ENCODE assay signal across 8 cellular contexts in genomic region chr19:5292843-5293606, GRCh38. TPM values are rescaled to one million over a fixed set of nuclear protein-coding genes. Genes with fewer than 3 reads are reported as not detected.
DNase-seq lines count a peak whose midpoint lies in the region; TF ChIP-seq lines count a peak whose summit lies in the region.

No MANE protein-coding gene starts in this region.

- H3K9ac ChIP-seq in MM.1S (ENCODE audit: low read length) = no peak overlapping the region

- no peaks in the 10 kb centered on the region for H3K36me3 Mint-ChIP-seq in activated naive CD8-positive, alpha-beta T cell

- TF ChIP-seq POLR2A in GM15510 (IDR thresholded peaks at IDR 0.05; ENCODE audit: borderline replicate concordance, extremely low read depth, insufficient read length) (peak; percentile 25), ovary (IDR thresholded peaks at IDR 0.05) (peak; percentile 66)

- peaks cover 14% of the 10 kb centered on the region for H3K4me1 Mint-ChIP-seq in activated naive CD8-positive, alpha-beta T cell (ENCODE audit: low read depth)

- peak overlapping the region; percentile 70 for H3K4me3 Mint-ChIP-seq in activated naive CD8-positive, alpha-beta T cell

- intact Hi-C loops in head of caudate nucleus (cut with DNase I) = no loop called here
- intact Hi-C loops in ovary (cut with DNase I) = no loop called here
- intact Hi-C loops in tibial artery (cut with DNase I; ENCODE audit: low total_unique reads) = no loop called here

- H3K4me1 ChIP-seq in ovary (ENCODE audit: insufficient read depth) (peaks cover 16% of the 10 kb centered on the region), tibial artery (peaks cover 0 to 60% (median 41%) of the 10 kb centered on the region in 4 donors), MM.1S (ENCODE audit: low read length) (peaks cover 7% of the 10 kb centered on the region; the same call in 1 of the 2 replicates)

- no peak overlapping the region for H3K4me2 ChIP-seq in MM.1S (ENCODE audit: low read depth, low read length)

- H3K27me3 Mint-ChIP-seq in activated naive CD8-positive, alpha-beta T cell = peaks cover 2% of the 10 kb centered on the region

- no peaks in the 10 kb centered on the region for H3K79me2 ChIP-seq in MM.1S (ENCODE audit: low read length)

- H3K36me3 ChIP-seq in ovary (no peaks in the 10 kb centered on the region), tibial artery (no peaks in the 10 kb centered on the region), MM.1S (replicated peaks; ENCODE audit: insufficient read depth, low read length) (no peaks in the 10 kb centered on the region)

- no peak overlapping the region for H3K27ac Mint-ChIP-seq in activated naive CD8-positive, alpha-beta T cell

- no peak overlapping the region for H2AFZ ChIP-seq in MM.1S (ENCODE audit: low read length)

- H4K20me1 ChIP-seq in MM.1S (ENCODE audit: insufficient read depth, low read length) = no peaks in the 10 kb centered on the region

- H3K4me3 ChIP-seq in ovary = peak overlapping the region; percentile 68
- peak overlapping the region; percentile 81 to 89 for H3K4me3 ChIP-seq in tibial artery
- H3K4me3 ChIP-seq in MM.1S (ENCODE audit: low read length) = no peak overlapping the region

- WGBS in ovary, 3 donors = 0% methylated on average over 24 to 67 of the region's 67 CpGs

- H3K9me2 ChIP-seq in MM.1S (replicated peaks; ENCODE audit: insufficient read depth, low read length) = no peaks in the 10 kb centered on the region

- H3F3A ChIP-seq in MM.1S (ENCODE audit: insufficient read depth, low read length) = no peaks in the 10 kb centered on the region

- TF ChIP-seq CTCF in ovary (IDR thresholded peaks at IDR 0.05) = no peak
- no peak for TF ChIP-seq CTCF in tibial artery (IDR thresholded peaks at IDR 0.05)
- TF ChIP-seq CTCF in MM.1S (IDR thresholded peaks at IDR 0.05; ENCODE audit: low read length) = no peak

- no peaks in the 10 kb centered on the region for H3K9me3 Mint-ChIP-seq in activated naive CD8-positive, alpha-beta T cell (ENCODE audit: low read depth)

- H3K27ac ChIP-seq in ovary = peak overlapping the region; percentile 85 to 92
- peak overlapping the region; percentile 82 for H3K27ac ChIP-seq in tibial artery
- H3K27ac ChIP-seq in MM.1S (ENCODE audit: low read length) = no peak overlapping the region

- H3K27me3 ChIP-seq in ovary (no peaks in the 10 kb centered on the region), tibial artery (no peaks in the 10 kb centered on the region), MM.1S (replicated peaks; ENCODE audit: insufficient read depth, low read length) (peaks cover 84% of the 10 kb centered on the region)

- DNase-seq in A172 (ENCODE audit: low spot score) (peak; percentile 58), head of caudate nucleus (peak; percentile 34 to 90 (median 78)), ovary (peak; percentile 78 to 86 (median 83)), tibial artery (peak; percentile 66 to 84), MM.1S (no peak)

- H3K9me3 ChIP-seq in ovary (no peaks in the 10 kb centered on the region), tibial artery (no peaks in the 10 kb centered on the region), MM.1S (replicated peaks; ENCODE audit: insufficient read depth, low read length) (no peaks in the 10 kb centered on the region)

- no peak for TF ChIP-seq EP300 in ovary (IDR thresholded peaks at IDR 0.05)

TF ChIP-seq in PFSK-1, 5 proteins besides CTCF, POLR2A, EP300 and RAD21:
- TF ChIP-seq REST (IDR thresholded peaks at IDR 0.05; ENCODE audit: insufficient read depth in 1 of 2, low read depth in 2 of 2, low read length in 2 of 2) = no peak
- TF ChIP-seq TAF1 (IDR thresholded peaks at IDR 0.05; ENCODE audit: borderline replicate concordance, insufficient read depth, low read length) = peak; percentile 77; the same call in 1 of the 2 replicates
- TF ChIP-seq FOXP2 (optimal IDR thresholded peaks at IDR 0.05; ENCODE audit: borderline replicate concordance, extremely low read depth, extremely low read length, insufficient read depth) = peak; percentile 7
- TF ChIP-seq SIN3A (IDR thresholded peaks at IDR 0.05; ENCODE audit: borderline replicate concordance, insufficient read depth, low read length) = 0 out of 2 replicates have a peak, but pooled peaks have one; percentile 21
- no peak for TF ChIP-seq POLR2AphosphoS5 (IDR thresholded peaks at IDR 0.05; ENCODE audit: low read depth, low read length)

RNA-seq across cellular contexts. Expression of gene PTPRS, which starts 47.6 kb away (rescaled TPM):
- total RNA-seq in A172 (2014; rRNA removed; shearing (Covaris generic)) = 66.3 and 75.1 TPM in 2 replicates
- 47.3 TPM for polyA plus RNA-seq in PFSK-1 (2012; ENCODE audit: insufficient read length, low read depth)
- total RNA-seq in ovary = 100 to 1,000 TPM; 137 to 196 (median 170) TPM
- 10 to 100 TPM; 12.3 to 37.4 TPM for polyA plus RNA-seq in ovary
